Comparison of ENCODE assay signal across 23 cellular contexts in the genomic region with DNA sequence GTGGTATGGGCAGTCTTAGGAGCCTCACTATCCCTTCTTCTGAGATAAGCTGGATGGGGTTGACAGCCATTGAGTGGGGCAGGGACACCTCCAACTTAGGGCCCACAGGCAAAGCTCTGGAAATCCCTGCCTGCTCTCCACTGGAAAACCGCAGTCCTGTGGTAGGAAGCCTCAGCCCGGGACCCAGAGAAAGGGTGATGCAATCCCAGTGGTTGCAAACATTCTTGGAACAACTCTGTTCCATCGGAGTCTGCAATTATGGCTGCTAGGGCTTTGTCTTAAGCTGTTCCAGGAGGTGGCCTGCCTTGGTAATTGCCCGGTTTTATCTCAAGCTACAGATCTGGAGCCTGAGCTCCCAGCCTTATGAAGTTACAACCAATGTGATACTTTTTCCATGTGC.
A peak's percentile ranks its signal among the peaks of the same experiment; 100 is the strongest.
DNase-seq lines count a peak whose midpoint lies in the region; ATAC-seq, FAIRE-seq and TF ChIP-seq lines count a peak whose summit lies in the region.
"Had no signal": no experiment of that assay in that cellular context is flagged by ENCODE, and none has a peak within 500 bp of the region (broad histone marks: within the 10 kb centered on the region; RNA-seq: fewer than 3 reads in every experiment).

No MANE protein-coding gene starts in this region.

- H3K9me1 ChIP-seq in K562 (ENCODE audit: control insufficient read depth, insufficient read depth, low read length): no peaks in the 10 kb centered on the region

- 3 to 13% methylated on average over 4 of the region's 4 CpGs for whole genome bisulfite sequencing in GM23248 (ENCODE audit: low coverage in 1 of 2, low lambda C conversion rate in 2 of 2, missing lambda C conversion rate in 2 of 2), 2 experiments
- WGBS in K562 (ENCODE audit: insufficient coverage, low coverage, missing lambda C conversion rate): 0% methylated on average over 4 of the region's 4 CpGs

- no peak overlapping the region for H3K4me3 ChIP-seq in GM23248
- H3K4me3 ChIP-seq in K562: no peak overlapping the region
- H3K4me3 ChIP-seq in left lung: no peak overlapping the region
- H3K4me3 ChIP-seq: esophagus squamous epithelium, left ventricle myocardium inferior, pancreas, upper lobe of right lung had no signal

- H3K9ac ChIP-seq in GM23248 (no peak overlapping the region), K562 (ENCODE audit: insufficient read depth in 1 of 2, low read depth in 2 of 2, low read length in 2 of 2) (no peak overlapping the region)

- no peaks in the 10 kb centered on the region for H4K20me1 ChIP-seq in GM23248 (ENCODE audit: insufficient read depth)
- H4K20me1 ChIP-seq in K562 (replicated peaks; ENCODE audit: control insufficient read depth, insufficient read depth, low read length): no peaks in the 10 kb centered on the region

- no peak for FAIRE-seq in K562 (lab: Jason Lieb, UNC)
- FAIRE-seq: pancreas had no signal

- H3K36me3 ChIP-seq in GM23248 (ENCODE audit: low read depth) (no peaks in the 10 kb centered on the region), K562 (ENCODE audit: control insufficient read depth, insufficient read depth, low read length) (no peaks in the 10 kb centered on the region), left lung (no peaks in the 10 kb centered on the region)
- H3K36me3 ChIP-seq: esophagus squamous epithelium, left ventricle myocardium inferior, pancreas, upper lobe of right lung had no signal

- H2AFZ ChIP-seq in GM23248: 0 out of 2 replicates have a peak overlapping the region, but pooled peaks have one; percentile 39
- H2AFZ ChIP-seq in K562 (ENCODE audit: low read depth, low read length): no peak overlapping the region

- POLR2A ChIA-PET in K562 (lab: Yijun Ruan, JAX): interaction anchor here (0.6 kb wide), 1 partner anchor 1642 kb away, joined by 3 read pairs; no protein-coding TSS in a partner anchor

- in situ Hi-C loops in GM23248 (cut with MboI): no loop called here
- in situ Hi-C loops in K562 (cut with MboI): no loop called here

- H3K4me1 ChIP-seq in GM23248 (ENCODE audit: insufficient read depth) (peaks cover 3% of the 10 kb centered on the region; the same call in 1 of the 2 replicates), K562 (replicated peaks in 1 of 2; ENCODE audit: control insufficient read depth in 2 of 2, insufficient read depth in 2 of 2, low read length in 2 of 2) (no peaks in the 10 kb centered on the region), left lung (no peaks in the 10 kb centered on the region)
- H3K4me1 ChIP-seq: esophagus squamous epithelium, left ventricle myocardium inferior, pancreas had no signal

- ATAC-seq in K562 (no peak), left lung (peak; percentile 39), HG03175 (IDR thresholded peaks at IDR 0.05; ENCODE audit: unreplicated experiment) (no peak), GM21528 (IDR thresholded peaks at IDR 0.05; ENCODE audit: low FRiP score, unreplicated experiment) (no peak)
- ATAC-seq: stimulated activated naive CD8-positive, alpha-beta T cell treated with anti-CD3 and anti-CD28 coated beads, Interleukin-15, Interleukin-2, amounts not matched to agents 100 U/mL and 50 U/mL, for 24 hours; upper lobe of right lung had no signal

- H3K9me3 ChIP-seq in GM23248 (ENCODE audit: low read depth) (no peaks in the 10 kb centered on the region), K562 (replicated peaks; ENCODE audit: control insufficient read depth, insufficient read depth, low read depth, low read length) (no peaks in the 10 kb centered on the region), left lung (no peaks in the 10 kb centered on the region)
- H3K9me3 ChIP-seq: esophagus squamous epithelium, pancreas, upper lobe of right lung had no signal

- H3K4me2 ChIP-seq in GM23248 (ENCODE audit: unreplicated experiment) (no peak overlapping the region), K562 (ENCODE audit: insufficient read depth, low read length) (no peak overlapping the region)

- H3K27ac ChIP-seq in GM23248: no peak overlapping the region
- no peak overlapping the region for H3K27ac ChIP-seq in K562 (ENCODE audit: extremely low read depth, low read depth, low read length)
- H3K27ac ChIP-seq in left lung: no peak overlapping the region
- H3K27ac ChIP-seq: esophagus squamous epithelium, left ventricle myocardium inferior, pancreas, upper lobe of right lung had no signal

- no peaks in the 10 kb centered on the region for H3K9me2 ChIP-seq in GM23248 (ENCODE audit: insufficient read depth)

- no TSS peak for BruUV-seq in K562 (replicated peaks; lab: Mats Ljungman, UMichigan)

- no peak for TF ChIP-seq RAD21 in K562 (CRISPR knock-in tag; conservative IDR thresholded peaks at IDR 0.05 in 1 of 2, IDR thresholded peaks at IDR 0.05 in 1 of 2)

- TF ChIP-seq POLR2A in K562 (conservative IDR thresholded peaks at IDR 0.05): no peak

- no peaks in the 10 kb centered on the region for H3K79me2 ChIP-seq in GM23248 (ENCODE audit: insufficient read depth)
- H3K79me2 ChIP-seq in K562 (ENCODE audit: control insufficient read depth, insufficient read depth, low read length): no peaks in the 10 kb centered on the region

- no peaks in the 10 kb centered on the region for H3F3A ChIP-seq in GM23248 (ENCODE audit: insufficient read depth)

- peak; percentile 83 for DNase-seq in AG08395 (ENCODE audit: low spot score)
- DNase-seq in GM23248: peak; percentile 67
- no peak for DNase-seq in K562 (ENCODE audit: extremely low read depth in 1 of 4, low spot score in 3 of 4)
- DNase-seq in left lung: no peak
- DNase-seq in NCI-H774 (lab: John Stamatoyannopoulos, UW): no peak
- no peak for DNase-seq in HuH-7 (ENCODE audit: low spot score)
- DNase-seq: activated CD4-positive, alpha-beta T cell treated with anti-CD3 and anti-CD28 coated beads for 48 hours; activated naive CD4-positive, alpha-beta T cell treated with anti-CD3 and anti-CD28 coated beads, Interleukin-2, amount 10 ng/mL, durations not matched to agents 7 days and 5 days; activated T-cell treated with anti-CD3 and anti-CD28 coated beads for 4 hours; dermis blood vessel endothelial cell; esophagus squamous epithelium; GF-D8; H7; left ventricle myocardium inferior; NCI-H187 treated with DMSO at 0.1 percent for 48 hours; NCI-H510A; SIG-M5; stimulated activated naive CD8-positive, alpha-beta T cell treated with anti-CD3 and anti-CD28 coated beads, Interleukin-15, Interleukin-2, amounts not matched to agents 100 U/mL and 50 U/mL, for 24 hours; T-helper 9 cell; upper lobe of right lung had no signal

- CTCF ChIA-PET in K562 (lab: Yijun Ruan, JAX; ENCODE audit: low intra/inter-chr PET ratio): no interaction called here

- TF ChIP-seq CTCF in K562 (IDR thresholded peaks at IDR 0.05 in 2 of 3, conservative IDR thresholded peaks at IDR 0.05 in 1 of 3; ENCODE audit: insufficient read depth in 2 of 3, low read depth in 1 of 3, low read length in 3 of 3) (no peak), left lung (IDR thresholded peaks at IDR 0.05) (no peak)

- intact Hi-C loops in K562 (cut with micrococcal nuclease): no loop called here
- intact Hi-C loops in left lung (cut with DNase I): no loop called here

- no peak for TF ChIP-seq EP300 in K562 (IDR thresholded peaks at IDR 0.05; ENCODE audit: low read length)

- H3K27me3 ChIP-seq in GM23248 (replicated peaks; ENCODE audit: insufficient read depth) (no peaks in the 10 kb centered on the region), K562 (ENCODE audit: control insufficient read depth in 2 of 2, insufficient read depth in 2 of 2, low read length in 2 of 2) (no peaks in the 10 kb centered on the region), left lung (no peaks in the 10 kb centered on the region)
- H3K27me3 ChIP-seq: esophagus squamous epithelium, pancreas had no signal

TF ChIP-seq in K562, 482 proteins besides CTCF, POLR2A, EP300 and RAD21:
- TF ChIP-seq SIN3A (IDR thresholded peaks at IDR 0.05; ENCODE audit: borderline replicate concordance in 2 of 2, control insufficient read depth in 1 of 2, low read depth in 2 of 2, low read length in 2 of 2) (no peak), ZNF41 (CRISPR knock-in tag; conservative IDR thresholded peaks at IDR 0.05) (no peak), SIN3B (IDR thresholded peaks at IDR 0.05; ENCODE audit: low read depth) (no peak), ZNF644 (tag; IDR thresholded peaks at IDR 0.05; ENCODE audit: low read depth) (no peak), CREB1 (IDR thresholded peaks at IDR 0.05) (no peak), CREB1 (CRISPR knock-in tag; IDR thresholded peaks at IDR 0.05) (no peak), ZNF79 (CRISPR knock-in tag; IDR thresholded peaks at IDR 0.05; ENCODE audit: low read depth) (no peak), CEBPG (CRISPR knock-in tag; IDR thresholded peaks at IDR 0.05) (no peak), CEBPG (tag; conservative IDR thresholded peaks at IDR 0.05 in 1 of 2, IDR thresholded peaks at IDR 0.05 in 1 of 2) (peak; percentile 86 to 90), ZNF584 (CRISPR knock-in tag; IDR thresholded peaks at IDR 0.05; ENCODE audit: low read depth) (no peak)
- TF ChIP-seq, protein P1, sequence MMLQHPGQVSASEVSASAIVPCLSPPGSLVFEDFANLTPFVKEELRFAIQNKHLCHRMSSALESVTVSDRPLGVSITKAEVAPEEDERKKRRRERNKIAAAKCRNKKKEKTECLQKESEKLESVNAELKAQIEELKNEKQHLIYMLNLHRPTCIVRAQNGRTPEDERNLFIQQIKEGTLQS (IDR thresholded peaks at IDR 0.05): peak; percentile 50
- TF ChIP-seq, protein P1 (CRISPR knock-in tag; conservative IDR thresholded peaks at IDR 0.05): no peak
TF ChIP-seq in K562: peak in this region for 2.

Comparison
In these comparisons a context has a peak if more than half of its experiments do, and no peak if none do; other contexts are left out.
1. DNase-seq: peak in AG08395 (single experiment) and GM23248 (single experiment); none in K562 (0 of 4), left lung (0 of 2), NCI-H774 (single experiment) and HuH-7 (single experiment).